ENCODE assay signal across 16 cellular contexts in genomic region chr3:16094644-16095272, GRCh38.
DNase-seq lines count a peak whose midpoint lies in the region; ATAC-seq and TF ChIP-seq lines count a peak whose summit lies in the region.
"Had no signal": no experiment of that assay in that cellular context is flagged by ENCODE, and none has a peak within 500 bp of the region (broad histone marks: within the 10 kb centered on the region; RNA-seq: fewer than 3 reads in every experiment).

No MANE protein-coding gene starts in this region.

- no peaks in the 10 kb centered on the region for H3K36me3 Mint-ChIP-seq in type B pancreatic cell

- H3K27me3 Mint-ChIP-seq in type B pancreatic cell = peaks cover 3% of the 10 kb centered on the region

- H2AK5ac ChIP-seq in IMR-90 (ENCODE audit: low read depth, low read length) = peak overlapping the region; percentile 96

- DNase-seq in IMR-90 = no peak
- peak; percentile 41 for DNase-seq in astrocyte of the spinal cord (ENCODE audit: low read depth, low spot score)
- DNase-seq in left colon = no peak
- no peak for DNase-seq in type B pancreatic cell (ENCODE audit: extremely low spot score, unreplicated experiment)
- DNase-seq in KG1 (lab: John Stamatoyannopoulos, UW) = no peak
- DNase-seq in NCI-H510A treated with DMSO at 0.1 percent for 48 hours (lab: John Stamatoyannopoulos, UW) = no peak
- no peak for DNase-seq in lower leg skin (ENCODE audit: low spot score in 2 of 2)
- DNase-seq: AML-193, DND-41, H9, NCI-H1417, NCI-H187, NCI-H226, NCI-H524 treated with DMSO at 0.1 percent for 48 hours, SHP77 had no signal

- ATAC-seq in IMR-90 (ENCODE audit: low read depth) (no peak), left colon (peak; percentile 65)

- TF ChIP-seq RAD21 in IMR-90 (IDR thresholded peaks at IDR 0.05; ENCODE audit: low read length) = no peak

- peak overlapping the region; percentile 91 for H3K4ac ChIP-seq in IMR-90 (ENCODE audit: low read depth, low read length)

- peak overlapping the region; percentile 24; the same call in 1 of the 2 replicates for H3K27ac ChIP-seq in IMR-90 (ENCODE audit: insufficient read depth, low read length)
- H3K27ac ChIP-seq: C4-2B had no signal

- H3K9ac ChIP-seq in IMR-90 (ENCODE audit: low read depth, low read length) = peak overlapping the region; percentile 45

- peak overlapping the region; percentile 10 for H3K56ac ChIP-seq in IMR-90 (ENCODE audit: extremely low read depth, insufficient read depth, low read length)

- H3K4me1 Mint-ChIP-seq in type B pancreatic cell (ENCODE audit: unreplicated experiment) = peaks cover 4% of the 10 kb centered on the region

- H3K79me1 ChIP-seq in IMR-90 (ENCODE audit: low read depth in 1 of 2, low read length in 2 of 2) = peaks cover 8 to 13% of the 10 kb centered on the region in 2 experiments; a peak in 2 of 4 replicates

- H3K9me3 ChIP-seq in IMR-90 (ENCODE audit: control insufficient read depth, insufficient read depth, low read length) = no peaks in the 10 kb centered on the region

- TF ChIP-seq POLR2A in IMR-90 (IDR thresholded peaks at IDR 0.05; ENCODE audit: low read depth, low read length) (no peak), lower leg skin (IDR thresholded peaks at IDR 0.05) (no peak)

- no peaks in the 10 kb centered on the region for H4K20me1 ChIP-seq in IMR-90 (ENCODE audit: insufficient read depth, low read length)

- H3K9me1 ChIP-seq in IMR-90 (ENCODE audit: insufficient read depth, low read length) = peaks cover 13% of the 10 kb centered on the region

- peak overlapping the region; percentile 98 for H2BK20ac ChIP-seq in IMR-90 (ENCODE audit: low read depth, low read length)

- CTCF ChIA-PET in IMR-90 (lab: Yijun Ruan, JAX) = interaction anchor here (0.6 kb wide), 4 partner anchors 92 to 343 kb away, joined by 3 to 5 read pairs (median 3); no protein-coding TSS in a partner anchor

- no peaks in the 10 kb centered on the region for H3K27me3 ChIP-seq in IMR-90 (ENCODE audit: control insufficient read depth, insufficient read depth, low read length)

- H3K4me3 Mint-ChIP-seq in type B pancreatic cell = no peak overlapping the region
- H3K4me3 Mint-ChIP-seq: H9 had no signal

- POLR2A ChIA-PET in IMR-90 (lab: Charles Lee; ENCODE audit: unreplicated experiment) = no interaction called here

- TF ChIP-seq CTCF in IMR-90 (conservative IDR thresholded peaks at IDR 0.05; ENCODE audit: low read depth, low read length) = no peak
- no peak for TF ChIP-seq CTCF in astrocyte of the spinal cord (IDR thresholded peaks at IDR 0.05; ENCODE audit: low read depth, low read length)
- no peak for TF ChIP-seq CTCF in type B pancreatic cell (conservative IDR thresholded peaks at IDR 0.05)
- no peak for TF ChIP-seq CTCF in lower leg skin (IDR thresholded peaks at IDR 0.05)

- H2AFZ ChIP-seq in IMR-90 (replicated peaks; ENCODE audit: low read length, poor library complexity) = peak overlapping the region; percentile 38

- H2BK120ac ChIP-seq in IMR-90 (ENCODE audit: low read depth, low read length) = peak overlapping the region; percentile 89

- peak overlapping the region; percentile 98 for H4K5ac ChIP-seq in IMR-90 (ENCODE audit: low read depth, low read length)

- peak overlapping the region; percentile 93 for H4K91ac ChIP-seq in IMR-90 (ENCODE audit: insufficient read depth, low read depth, low read length)

- 100% methylated on average over 2 of the region's 3 CpGs; no CpG with 5 or more reads in 1 of the 2 experiments for WGBS in IMR-90 (ENCODE audit: extremely low coverage in 2 of 2, insufficient read length in 1 of 2), 2 experiments
- 77 to 78% methylated on average over 3 of the region's 3 CpGs for WGBS in lower leg skin, 2 donors

- no peaks in the 10 kb centered on the region for H3K36me3 ChIP-seq in IMR-90 (ENCODE audit: control insufficient read depth, insufficient read depth, low read length)

- intact Hi-C loops in IMR-90 (cut with micrococcal nuclease) = no loop called here
- intact Hi-C loops in left colon (cut with DNase I, micrococcal nuclease) = no loop called here
- intact Hi-C loops in lower leg skin (cut with DNase I; ENCODE audit: low total_unique reads) = no loop called here

- no TSS peak for BruUV-seq in IMR-90 (replicated peaks; lab: Mats Ljungman, UMichigan)

- H2BK5ac ChIP-seq in IMR-90 (ENCODE audit: low read depth, low read length, poor library complexity, severe bottlenecking) = peak overlapping the region; percentile 59

- peak overlapping the region; percentile 98 for H2BK15ac ChIP-seq in IMR-90 (ENCODE audit: low read depth, low read length)

- H3K18ac ChIP-seq in IMR-90 (ENCODE audit: low read depth, low read length) = peak overlapping the region; percentile 95

- dilution Hi-C loops in IMR-90 (cut with HindIII; ENCODE audit: low sequenced_read_pairs, unreplicated experiment) = no loop called here

- H3K4me3 ChIP-seq in IMR-90 (ENCODE audit: insufficient read depth, low read depth, low read length) = no peak overlapping the region
- no peak overlapping the region for H3K4me3 ChIP-seq in astrocyte of the spinal cord (ENCODE audit: low read depth, low read length)
- H3K4me3 ChIP-seq in lower leg skin (ENCODE audit: low read depth, poor library complexity, severe bottlenecking) = no peak overlapping the region

- no peaks in the 10 kb centered on the region for H3K9me3 Mint-ChIP-seq in type B pancreatic cell

- no peak overlapping the region for H2AK9ac ChIP-seq in IMR-90 (replicated peaks; ENCODE audit: low read depth, low read length, poor library complexity)

- H3K4me1 ChIP-seq in IMR-90 (ENCODE audit: control insufficient read depth, insufficient read depth, low read length) = peaks cover 26% of the 10 kb centered on the region

- peak overlapping the region; percentile 89 to 93 for H4K8ac ChIP-seq in IMR-90 (ENCODE audit: low read depth in 2 of 2, low read length in 2 of 2)

- H3K27ac Mint-ChIP-seq in type B pancreatic cell = peak overlapping the region; percentile 12
- H3K27ac Mint-ChIP-seq: H9 had no signal

- no peak overlapping the region for H3K4me2 ChIP-seq in IMR-90 (ENCODE audit: low read depth, low read length)

- H3K23ac ChIP-seq in IMR-90 (ENCODE audit: low read depth, low read length) = peak overlapping the region; percentile 57; the same call in 1 of the 2 replicates

- peak overlapping the region; percentile 74 for H3K14ac ChIP-seq in IMR-90 (replicated peaks; ENCODE audit: low read depth, low read length)

- in situ Hi-C loops in IMR-90 (cut with MboI; ENCODE audit: low sequenced_read_pairs) = no loop called here
- in situ Hi-C loops in astrocyte of the spinal cord (cut with HindIII; ENCODE audit: low sequenced_read_pairs) = no loop called here

TF ChIP-seq in IMR-90, 13 proteins besides CTCF, POLR2A, EP300 and RAD21:
- TF ChIP-seq BHLHE40 (IDR thresholded peaks at IDR 0.05; ENCODE audit: low read depth, low read length) = no peak
